In the genomic region with DNA sequence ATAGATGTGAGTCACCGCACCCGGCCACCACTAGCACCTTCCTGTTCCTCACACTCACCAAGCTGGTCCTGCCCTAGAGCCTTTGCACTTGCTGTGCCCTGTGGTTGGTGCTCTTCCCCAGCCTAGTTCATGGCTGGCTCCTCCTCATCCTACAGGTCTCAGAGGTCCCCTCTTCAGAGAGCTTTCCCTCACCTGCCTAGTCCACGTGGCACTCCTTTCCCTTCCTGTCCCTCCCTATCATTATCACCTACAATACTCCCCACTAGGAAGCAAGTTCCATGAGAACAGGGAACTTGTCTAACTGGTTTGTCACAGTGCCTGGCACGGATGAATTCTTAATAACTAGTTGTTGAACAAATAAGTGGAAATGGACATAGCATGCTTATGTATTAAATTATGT, we compare ENCODE assay signal across 11 cellular contexts. TPM values are rescaled to one million over a fixed set of nuclear protein-coding genes. Genes with fewer than 3 reads are reported as not detected.
DNase-seq lines count a peak whose midpoint lies in the region; ATAC-seq and TF ChIP-seq lines count a peak whose summit lies in the region.
"Had no signal": no experiment of that assay in that cellular context is flagged by ENCODE, and none has a peak within 500 bp of the region (broad histone marks: within the 10 kb centered on the region; RNA-seq: fewer than 3 reads in every experiment).

No MANE protein-coding gene starts in this region.

- no peak overlapping the region for H3K4ac ChIP-seq in mesenchymal stem cell (ENCODE audit: low read depth in 1 of 2, low read length in 2 of 2)

- H3K9me3 ChIP-seq in body of pancreas: no peaks in the 10 kb centered on the region
- no peaks in the 10 kb centered on the region for H3K9me3 ChIP-seq in mesenchymal stem cell (ENCODE audit: control insufficient read depth, low read length)
- H3K9me3 ChIP-seq in aorta (ENCODE audit: control insufficient read depth, low read length): no peaks in the 10 kb centered on the region

- H2BK120ac ChIP-seq in mesenchymal stem cell (ENCODE audit: low read depth, low read length): no peak overlapping the region

- H3K4me3 ChIP-seq in body of pancreas (no peak overlapping the region), mesenchymal stem cell (ENCODE audit: insufficient read depth in 1 of 2, low read depth in 1 of 2, low read length in 2 of 2) (no peak overlapping the region), aorta (ENCODE audit: low read length in 2 of 2) (no peak overlapping the region)
- H3K4me3 ChIP-seq: K562 had no signal

- H3K27me3 Mint-ChIP-seq in activated T-cell treated with anti-CD3 and anti-CD28 coated beads, Interleukin-2, amount 50 U/mL, for 24 hours: no peaks in the 10 kb centered on the region
- H3K27me3 Mint-ChIP-seq in activated T-cell treated with anti-CD3 and anti-CD28 coated beads, Interleukin-2, amount 50 U/mL, for 72 hours (ENCODE audit: low read depth): no peaks in the 10 kb centered on the region
- H3K27me3 Mint-ChIP-seq in HFFc6 (ENCODE audit: insufficient read depth): peaks cover 1% of the 10 kb centered on the region; the same call in 1 of the 2 replicates

- H3K23ac ChIP-seq in mesenchymal stem cell (ENCODE audit: low read length in 2 of 2): no peak overlapping the region

- ATAC-seq in activated T-cell treated with anti-CD3 and anti-CD28 coated beads, Interleukin-2, amount 50 U/mL, for 72 hours (replicated peaks in 1 of 2): no peak
- peak; percentile 86 for ATAC-seq in body of pancreas
- ATAC-seq in GM18520 (IDR thresholded peaks at IDR 0.05; ENCODE audit: unreplicated experiment): no peak
- ATAC-seq in aorta (ENCODE audit: low FRiP score): no peak
- no peak for ATAC-seq in GM21423 (IDR thresholded peaks at IDR 0.05; ENCODE audit: unreplicated experiment)
- ATAC-seq: K562 had no signal

- TF ChIP-seq POLR2A in body of pancreas (IDR thresholded peaks at IDR 0.05): peak in 1 of 3 donors; percentile 39

- peak overlapping the region in 1 of 2 experiments; percentile 84 for H3K18ac ChIP-seq in mesenchymal stem cell (ENCODE audit: low read depth in 1 of 2, low read length in 2 of 2)

- H3K4me1 Mint-ChIP-seq in activated T-cell treated with anti-CD3 and anti-CD28 coated beads, Interleukin-2, amount 50 U/mL, for 24 hours (ENCODE audit: low read depth): peaks cover 10% of the 10 kb centered on the region
- H3K4me1 Mint-ChIP-seq in activated T-cell treated with anti-CD3 and anti-CD28 coated beads, Interleukin-2, amount 50 U/mL, for 72 hours (ENCODE audit: low read depth): peaks cover 12% of the 10 kb centered on the region
- H3K4me1 Mint-ChIP-seq in HFFc6 (ENCODE audit: low read depth): peaks cover 47% of the 10 kb centered on the region

- peak overlapping the region; percentile 37 for H4K8ac ChIP-seq in mesenchymal stem cell (ENCODE audit: low read length)

- H3K4me1 ChIP-seq in body of pancreas: peaks cover 55% of the 10 kb centered on the region
- H3K4me1 ChIP-seq in mesenchymal stem cell (ENCODE audit: control insufficient read depth, insufficient read depth, low read depth, low read length): no peaks in the 10 kb centered on the region
- H3K4me1 ChIP-seq in aorta (ENCODE audit: control insufficient read depth in 1 of 2, insufficient read depth in 2 of 2, low read length in 2 of 2): no peaks in the 10 kb centered on the region

- H3K9ac ChIP-seq in mesenchymal stem cell (ENCODE audit: low read length): no peak overlapping the region

- no peak overlapping the region for H3K4me3 Mint-ChIP-seq in activated T-cell treated with anti-CD3 and anti-CD28 coated beads, Interleukin-2, amount 50 U/mL, for 24 hours
- no peak overlapping the region for H3K4me3 Mint-ChIP-seq in activated T-cell treated with anti-CD3 and anti-CD28 coated beads, Interleukin-2, amount 50 U/mL, for 72 hours
- H3K4me3 Mint-ChIP-seq in HFFc6: no peak overlapping the region

- 9% methylated on average over 4 of the region's 4 CpGs for WGBS in body of pancreas, 2 donors
- 64% methylated on average over 3 of the region's 4 CpGs for WGBS in mesenchymal stem cell
- 86 to 91% methylated on average over 4 of the region's 4 CpGs for WGBS in aorta, 2 donors

- H3K36me3 Mint-ChIP-seq in activated T-cell treated with anti-CD3 and anti-CD28 coated beads, Interleukin-2, amount 50 U/mL, for 24 hours (ENCODE audit: low read depth): no peaks in the 10 kb centered on the region
- no peaks in the 10 kb centered on the region for H3K36me3 Mint-ChIP-seq in activated T-cell treated with anti-CD3 and anti-CD28 coated beads, Interleukin-2, amount 50 U/mL, for 72 hours (ENCODE audit: insufficient read depth in 2 of 2)
- no peaks in the 10 kb centered on the region for H3K36me3 Mint-ChIP-seq in HFFc6 (ENCODE audit: low read depth)

- H3K36me3 ChIP-seq in body of pancreas (replicated peaks in 1 of 2; ENCODE audit: insufficient read depth in 1 of 2, low read depth in 2 of 2) (no peaks in the 10 kb centered on the region), mesenchymal stem cell (ENCODE audit: control insufficient read depth in 1 of 2, insufficient read depth in 2 of 2, low read depth in 1 of 2, low read length in 2 of 2) (no peaks in the 10 kb centered on the region), aorta (ENCODE audit: control insufficient read depth in 1 of 2, insufficient read depth in 2 of 2, low read length in 1 of 2) (no peaks in the 10 kb centered on the region)

- H3K27ac ChIP-seq in body of pancreas (peak overlapping the region; percentile 78 to 92 (median 88)), mesenchymal stem cell (ENCODE audit: low read length, poor library complexity, severe bottlenecking) (no peak overlapping the region), aorta (ENCODE audit: low read depth in 1 of 2, low read length in 2 of 2) (no peak overlapping the region)

- no peak overlapping the region for H2BK15ac ChIP-seq in mesenchymal stem cell (ENCODE audit: low read depth, poor library complexity, severe bottlenecking)

- H2AFZ ChIP-seq in mesenchymal stem cell (ENCODE audit: low read depth, low read length): no peak overlapping the region

- H2AK5ac ChIP-seq in mesenchymal stem cell (ENCODE audit: low read length, severe bottlenecking): no peak overlapping the region

- H3K27ac Mint-ChIP-seq in activated T-cell treated with anti-CD3 and anti-CD28 coated beads, Interleukin-2, amount 50 U/mL, for 24 hours: peak overlapping the region; percentile 5
- H3K27ac Mint-ChIP-seq in activated T-cell treated with anti-CD3 and anti-CD28 coated beads, Interleukin-2, amount 50 U/mL, for 72 hours: no peak overlapping the region
- H3K27ac Mint-ChIP-seq in HFFc6: no peak overlapping the region

- peak overlapping the region; percentile 39 to 49 for H2BK12ac ChIP-seq in mesenchymal stem cell (ENCODE audit: low read length in 2 of 2)

- H3K4me2 ChIP-seq in mesenchymal stem cell (ENCODE audit: low read length, poor library complexity, severe bottlenecking): no peak overlapping the region

- no peak overlapping the region for H2BK5ac ChIP-seq in mesenchymal stem cell (ENCODE audit: low read depth, low read length, poor library complexity, severe bottlenecking)

- H3K9me3 Mint-ChIP-seq in activated T-cell treated with anti-CD3 and anti-CD28 coated beads, Interleukin-2, amount 50 U/mL, for 24 hours: no peaks in the 10 kb centered on the region
- H3K9me3 Mint-ChIP-seq in activated T-cell treated with anti-CD3 and anti-CD28 coated beads, Interleukin-2, amount 50 U/mL, for 72 hours: no peaks in the 10 kb centered on the region
- no peaks in the 10 kb centered on the region for H3K9me3 Mint-ChIP-seq in HFFc6

- TF ChIP-seq CTCF in body of pancreas (IDR thresholded peaks at IDR 0.05): peak in 3 of 7 experiments; percentile 18 to 19 (median 19)
- TF ChIP-seq CTCF in HFFc6 (IDR thresholded peaks at IDR 0.05): no peak

- intact Hi-C loops in body of pancreas (cut with DNase I) (no loop called here), aorta (cut with DNase I) (no loop called here)

- H3K79me1 ChIP-seq in mesenchymal stem cell (replicated peaks; ENCODE audit: low read length, poor library complexity, severe bottlenecking): no peaks in the 10 kb centered on the region

- H3K27me3 ChIP-seq in body of pancreas (no peaks in the 10 kb centered on the region), mesenchymal stem cell (ENCODE audit: control insufficient read depth in 1 of 2, insufficient read depth in 1 of 2, low read length in 2 of 2) (no peaks in the 10 kb centered on the region), aorta (ENCODE audit: control insufficient read depth in 1 of 2, insufficient read depth in 2 of 2, low read length in 1 of 2) (no peaks in the 10 kb centered on the region)

- H3K14ac ChIP-seq in mesenchymal stem cell (ENCODE audit: low read length in 2 of 2): peak overlapping the region in 1 of 2 experiments; percentile 18

- DNase-seq in activated T-cell treated with anti-CD3 and anti-CD28 coated beads, Interleukin-2, amount 50 U/mL, for 24 hours: no peak
- DNase-seq in activated T-cell treated with anti-CD3 and anti-CD28 coated beads, Interleukin-2, amount 50 U/mL, for 72 hours: no peak
- DNase-seq in body of pancreas: peak; percentile 80 to 91 (median 89)
- no peak for DNase-seq in mesenchymal stem cell
- DNase-seq in aorta: no peak
- no peak for DNase-seq in HFFc6
- DNase-seq: activated naive CD4-positive, alpha-beta T cell treated with anti-CD3 and anti-CD28 coated beads, Interleukin-2, amount 50 U/mL, for 16 hours; SW 1271 had no signal

- H4K91ac ChIP-seq in mesenchymal stem cell (ENCODE audit: low read length): no peak overlapping the region

RNA-seq across cellular contexts. Expression of gene TMED10, which starts 24.0 kb away (rescaled TPM):
- total RNA-seq in activated T-cell treated with anti-CD3 and anti-CD28 coated beads, Interleukin-2, amount 50 U/mL, for 72 hours: 100 to 1,000 TPM; 187 to 235 TPM
- total RNA-seq in body of pancreas (100 to 1,000 TPM; 150 to 243 TPM), aorta (100 to 1,000 TPM; 249 to 277 TPM)
- 426 TPM for polyA plus RNA-seq in mesenchymal stem cell (2013, experiment 1 of 2)
- 426 TPM for polyA plus RNA-seq in mesenchymal stem cell (2013, experiment 2 of 2)
- polyA plus RNA-seq in aorta: 100 to 1,000 TPM; 114 to 139 TPM
- total RNA-seq in HFFc6 (2021; fragmentation: NEBNext Ultra II Directional; extraction: Animal tissue kit (Norgen Biotek cat#: 25700)): 100 to 1,000 TPM; 370 to 494 (median 430) TPM

Comparison
In these comparisons a context has a peak if more than half of its experiments do, and no peak if none do; other contexts are left out.
1. DNase-seq: peak in body of pancreas (4 of 4); none in activated T-cell treated with anti-CD3 and anti-CD28 coated beads, Interleukin-2, amount 50 U/mL, for 24 hours (single experiment), activated T-cell treated with anti-CD3 and anti-CD28 coated beads, Interleukin-2, amount 50 U/mL, for 72 hours (0 of 2), mesenchymal stem cell (single experiment), aorta (0 of 2) and HFFc6 (single experiment).
2. H3K27ac ChIP-seq: peak in body of pancreas (4 of 4); none in mesenchymal stem cell (single experiment) and aorta (0 of 2).